Comparison of ENCODE assay signal across 9 cellular contexts in genomic region chr12:122094735-122095561, GRCh38. TPM values are rescaled to one million over a fixed set of nuclear protein-coding genes. Genes with fewer than 3 reads are reported as not detected.
A peak's percentile ranks its signal among the peaks of the same experiment; 100 is the strongest.
DNase-seq lines count a peak whose midpoint lies in the region; ATAC-seq and TF ChIP-seq lines count a peak whose summit lies in the region.
"Had no signal": no experiment of that assay in that cellular context is flagged by ENCODE, and none has a peak within 500 bp of the region (broad histone marks: within the 10 kb centered on the region; RNA-seq: fewer than 3 reads in every experiment).

No MANE protein-coding gene starts in this region.

- peak overlapping the region in 1 of 2 experiments; percentile 96 for H3K14ac ChIP-seq in mesenchymal stem cell (ENCODE audit: low read length in 2 of 2)

- POLR2A ChIA-PET in HCT116 (lab: Charles Lee), result no interaction called here

- peaks cover 0 to 5% of the 10 kb centered on the region in 2 experiments; a peak in 1 of 4 replicates for H3K36me3 ChIP-seq in HCT116 (ENCODE audit: control insufficient read depth in 1 of 2, insufficient read depth in 2 of 2, low read length in 2 of 2)
- peaks cover 0 to under 1% of the 10 kb centered on the region in 2 experiments for H3K36me3 ChIP-seq in mesenchymal stem cell (ENCODE audit: control insufficient read depth in 1 of 2, insufficient read depth in 2 of 2, low read depth in 1 of 2, low read length in 2 of 2)

- peak overlapping the region; percentile 40; the same call in 1 of the 2 replicates for H3K27ac ChIP-seq in HCT116 (ENCODE audit: low read depth, low read length)
- H3K27ac ChIP-seq in angular gyrus (ENCODE audit: low read depth, low read length), result peak overlapping the region; percentile 25
- peak overlapping the region; percentile 37 for H3K27ac ChIP-seq in mesenchymal stem cell (ENCODE audit: low read length, poor library complexity, severe bottlenecking)

- H3K4me1 ChIP-seq in HCT116 (ENCODE audit: control insufficient read depth in 1 of 2, insufficient read depth in 2 of 2, low read length in 2 of 2) (peaks cover 10 to 27% of the 10 kb centered on the region in 2 experiments; a peak in 2 of 4 replicates), mesenchymal stem cell (ENCODE audit: control insufficient read depth, insufficient read depth, low read depth, low read length) (peaks cover 57% of the 10 kb centered on the region)

- peak overlapping the region; percentile 23 to 72 for H2BK12ac ChIP-seq in mesenchymal stem cell (ENCODE audit: low read length in 2 of 2)

- peaks cover 97% of the 10 kb centered on the region for H3K79me2 ChIP-seq in HCT116 (ENCODE audit: insufficient read depth, low read length)

- H2AFZ ChIP-seq in HCT116 (ENCODE audit: low read depth, low read length, poor library complexity, severe bottlenecking) (no peak overlapping the region), mesenchymal stem cell (ENCODE audit: low read depth, low read length) (no peak overlapping the region)

- H3K9me2 ChIP-seq in HCT116 (ENCODE audit: insufficient read depth), result no peaks in the 10 kb centered on the region

- no peak for ATAC-seq in HCT116

- in situ Hi-C loops in ACHN (cut with HindIII; ENCODE audit: low pct_ligation_motif_present, low pct_unique_long_range_greater_than_20kb, low sequenced_read_pairs), result no loop called here

- WGBS in mesenchymal stem cell, result 86% methylated on average over 6 of the region's 10 CpGs

- peak overlapping the region; percentile 45 to 55 for H3K18ac ChIP-seq in mesenchymal stem cell (ENCODE audit: low read depth in 1 of 2, low read length in 2 of 2)

- TF ChIP-seq CTCF in HCT116 (IDR thresholded peaks at IDR 0.05 in 2 of 3, conservative IDR thresholded peaks at IDR 0.05 in 1 of 3; ENCODE audit: borderline replicate concordance in 1 of 3, insufficient read depth in 1 of 3, low read depth in 2 of 3, low read length in 2 of 3), result no peak

- no TSS peak for BruUV-seq in HCT116 (replicated peaks; lab: Mats Ljungman, UMichigan)

- peaks cover 0 to 4% of the 10 kb centered on the region in 2 experiments; a peak in 1 of 4 replicates for H3K9me3 ChIP-seq in HCT116 (ENCODE audit: control insufficient read depth in 1 of 2, insufficient read depth in 1 of 2, low read depth in 1 of 2, low read length in 2 of 2)
- no peaks in the 10 kb centered on the region for H3K9me3 ChIP-seq in mesenchymal stem cell (ENCODE audit: control insufficient read depth, low read length)

- H3K4me3 ChIP-seq in HCT116 (replicated peaks in 1 of 2; ENCODE audit: low read depth in 1 of 2, low read length in 2 of 2) (no peak overlapping the region), mesenchymal stem cell (ENCODE audit: insufficient read depth in 1 of 2, low read depth in 1 of 2, low read length in 2 of 2) (no peak overlapping the region)

- peak; percentile 37 for DNase-seq in ACHN
- DNase-seq in HCT116 (ENCODE audit: low read depth, low spot score), result no peak
- DNase-seq in mesenchymal stem cell, result peak; percentile 58
- no peak for DNase-seq in NCI-H1436 treated with DMSO at 0.1 percent for 48 hours (lab: John Stamatoyannopoulos, UW)
- DNase-seq in activated CD4-positive, alpha-beta T cell treated with anti-CD3 and anti-CD28 coated beads for 1 hour, result no peak
- DNase-seq in NCI-H1930 (lab: John Stamatoyannopoulos, UW), result no peak
- DNase-seq in activated effector memory CD4-positive, alpha-beta T cell treated with anti-CD3 and anti-CD28 coated beads, Interleukin-2, amount 50 U/mL, for 16 hours, result no peak
- DNase-seq: activated CD4-positive, alpha-beta T cell treated with anti-CD3 and anti-CD28 coated beads for 4 hours had no signal

- no peak for TF ChIP-seq RAD21 in HCT116 (IDR thresholded peaks at IDR 0.05; ENCODE audit: low read depth)

- no peak overlapping the region for H3K4me2 ChIP-seq in HCT116 (ENCODE audit: low read length)
- H3K4me2 ChIP-seq in mesenchymal stem cell (ENCODE audit: low read length, poor library complexity, severe bottlenecking), result no peak overlapping the region

- H2BK15ac ChIP-seq in mesenchymal stem cell (ENCODE audit: low read depth, poor library complexity, severe bottlenecking), result peak overlapping the region; percentile 44

- H4K91ac ChIP-seq in mesenchymal stem cell (ENCODE audit: low read length), result peak overlapping the region; percentile 95

- peak overlapping the region; percentile 66 for H2AK5ac ChIP-seq in mesenchymal stem cell (ENCODE audit: low read length, severe bottlenecking)

- 0 out of 2 replicates have a peak, but pooled peaks cover 7% of the 10 kb centered on the region for H4K20me1 ChIP-seq in HCT116 (ENCODE audit: insufficient read depth)

- peak overlapping the region in 1 of 2 experiments; percentile 20 for H3K4ac ChIP-seq in mesenchymal stem cell (ENCODE audit: low read depth in 1 of 2, low read length in 2 of 2)

- H4K8ac ChIP-seq in mesenchymal stem cell (ENCODE audit: low read length), result peak overlapping the region; percentile 80

- RAD21 ChIA-PET in HCT116 (lab: Charles Lee; ENCODE audit: low non-redundant PET in 1 of 2, low total read pairs in 2 of 2, uncharacterized antibody in 2 of 2, unreplicated experiment in 2 of 2), result no interaction called here

- H3K27me3 ChIP-seq in HCT116 (ENCODE audit: insufficient read depth, low read length) (no peaks in the 10 kb centered on the region), mesenchymal stem cell (ENCODE audit: control insufficient read depth in 1 of 2, insufficient read depth in 1 of 2, low read length in 2 of 2) (no peaks in the 10 kb centered on the region)

- intact Hi-C loops in HCT116 (cut with micrococcal nuclease), result no loop called here

- H2BK120ac ChIP-seq in mesenchymal stem cell (ENCODE audit: low read depth, low read length), result no peak overlapping the region

- no peak overlapping the region for H3K9ac ChIP-seq in HCT116 (ENCODE audit: low read length)
- H3K9ac ChIP-seq in mesenchymal stem cell (ENCODE audit: low read length), result no peak overlapping the region

- H3K79me1 ChIP-seq in mesenchymal stem cell (replicated peaks; ENCODE audit: low read length, poor library complexity, severe bottlenecking), result peaks cover 11% of the 10 kb centered on the region

- no peak overlapping the region for H2BK5ac ChIP-seq in mesenchymal stem cell (ENCODE audit: low read depth, low read length, poor library complexity, severe bottlenecking)

- CTCF ChIA-PET in HCT116 (lab: Charles Lee), result no interaction called here

- no peak for TF ChIP-seq POLR2A in HCT116 (IDR thresholded peaks at IDR 0.05; ENCODE audit: borderline replicate concordance, extremely low read depth, insufficient read depth, insufficient read length)

- H3K23ac ChIP-seq in mesenchymal stem cell (ENCODE audit: low read length in 2 of 2), result no peak overlapping the region

TF ChIP-seq in HCT116, 20 proteins besides CTCF, POLR2A, EP300 and RAD21 (continues in another document):
- TF ChIP-seq SIN3A (IDR thresholded peaks at IDR 0.05; ENCODE audit: low read depth) (no peak), EZH2phosphoT487 (IDR thresholded peaks at IDR 0.05; ENCODE audit: borderline replicate concordance) (no peak), ZFX (IDR thresholded peaks at IDR 0.05) (no peak), EGR1 (IDR thresholded peaks at IDR 0.05; ENCODE audit: low read depth) (no peak), YY1 (IDR thresholded peaks at IDR 0.05; ENCODE audit: extremely low read depth, insufficient replicate concordance, low read depth, low read length) (no peak), CEBPB (IDR thresholded peaks at IDR 0.05; ENCODE audit: low read depth) (no peak), SRF (IDR thresholded peaks at IDR 0.05; ENCODE audit: low read depth) (no peak), EZH2 (IDR thresholded peaks at IDR 0.05) (no peak), TCF7L2 (IDR thresholded peaks at IDR 0.05; ENCODE audit: borderline replicate concordance, extremely low read depth, insufficient read depth, insufficient read length) (no peak), FOSL1 (IDR thresholded peaks at IDR 0.05; ENCODE audit: low read depth) (no peak), SP1 (IDR thresholded peaks at IDR 0.05; ENCODE audit: low read depth) (no peak), ZNF274 (IDR thresholded peaks at IDR 0.05; ENCODE audit: low read depth, low read length) (no peak), POLR2AphosphoS5 (IDR thresholded peaks at IDR 0.05; ENCODE audit: low read depth, low read length) (no peak)
- TF ChIP-seq, protein P1, sequence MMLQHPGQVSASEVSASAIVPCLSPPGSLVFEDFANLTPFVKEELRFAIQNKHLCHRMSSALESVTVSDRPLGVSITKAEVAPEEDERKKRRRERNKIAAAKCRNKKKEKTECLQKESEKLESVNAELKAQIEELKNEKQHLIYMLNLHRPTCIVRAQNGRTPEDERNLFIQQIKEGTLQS (IDR thresholded peaks at IDR 0.05), result no peak
- TF ChIP-seq, protein P2, sequence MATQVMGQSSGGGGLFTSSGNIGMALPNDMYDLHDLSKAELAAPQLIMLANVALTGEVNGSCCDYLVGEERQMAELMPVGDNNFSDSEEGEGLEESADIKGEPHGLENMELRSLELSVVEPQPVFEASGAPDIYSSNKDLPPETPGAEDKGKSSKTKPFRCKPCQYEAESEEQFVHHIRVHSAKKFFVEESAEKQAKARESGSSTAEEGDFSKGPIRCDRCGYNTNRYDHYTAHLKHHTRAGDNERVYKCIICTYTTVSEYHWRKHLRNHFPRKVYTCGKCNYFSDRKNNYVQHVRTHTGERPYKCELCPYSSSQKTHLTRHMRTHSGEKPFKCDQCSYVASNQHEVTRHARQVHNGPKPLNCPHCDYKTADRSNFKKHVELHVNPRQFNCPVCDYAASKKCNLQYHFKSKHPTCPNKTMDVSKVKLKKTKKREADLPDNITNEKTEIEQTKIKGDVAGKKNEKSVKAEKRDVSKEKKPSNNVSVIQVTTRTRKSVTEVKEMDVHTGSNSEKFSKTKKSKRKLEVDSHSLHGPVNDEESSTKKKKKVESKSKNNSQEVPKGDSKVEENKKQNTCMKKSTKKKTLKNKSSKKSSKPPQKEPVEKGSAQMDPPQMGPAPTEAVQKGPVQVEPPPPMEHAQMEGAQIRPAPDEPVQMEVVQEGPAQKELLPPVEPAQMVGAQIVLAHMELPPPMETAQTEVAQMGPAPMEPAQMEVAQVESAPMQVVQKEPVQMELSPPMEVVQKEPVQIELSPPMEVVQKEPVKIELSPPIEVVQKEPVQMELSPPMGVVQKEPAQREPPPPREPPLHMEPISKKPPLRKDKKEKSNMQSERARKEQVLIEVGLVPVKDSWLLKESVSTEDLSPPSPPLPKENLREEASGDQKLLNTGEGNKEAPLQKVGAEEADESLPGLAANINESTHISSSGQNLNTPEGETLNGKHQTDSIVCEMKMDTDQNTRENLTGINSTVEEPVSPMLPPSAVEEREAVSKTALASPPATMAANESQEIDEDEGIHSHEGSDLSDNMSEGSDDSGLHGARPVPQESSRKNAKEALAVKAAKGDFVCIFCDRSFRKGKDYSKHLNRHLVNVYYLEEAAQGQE (IDR thresholded peaks at IDR 0.05; ENCODE audit: low read depth), result no peak
- TF ChIP-seq, protein P3, sequence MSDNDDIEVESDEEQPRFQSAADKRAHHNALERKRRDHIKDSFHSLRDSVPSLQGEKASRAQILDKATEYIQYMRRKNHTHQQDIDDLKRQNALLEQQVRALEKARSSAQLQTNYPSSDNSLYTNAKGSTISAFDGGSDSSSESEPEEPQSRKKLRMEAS (IDR thresholded peaks at IDR 0.05), result no peak

RNA-seq across cellular contexts. Expression of gene MLXIP, which starts 16.4 kb away (rescaled TPM):
- 46.3 TPM for total RNA-seq in HCT116 (2021; ENCODE audit: unreplicated experiment)
- 26.2 and 26.3 TPM in 2 replicates for polyA plus RNA-seq in HCT116 (2012)
- polyA plus RNA-seq in mesenchymal stem cell (2013, experiment 1 of 2), result 61.2 TPM
- polyA plus RNA-seq in mesenchymal stem cell (2013, experiment 2 of 2), result 58.9 TPM

Comparison
In these comparisons a context has a peak if more than half of its experiments do, and no peak if none do; other contexts are left out.
1. DNase-seq: peak in ACHN (single experiment) and mesenchymal stem cell (single experiment); none in HCT116 (single experiment), NCI-H1436 treated with DMSO at 0.1 percent for 48 hours (single experiment), activated CD4-positive, alpha-beta T cell treated with anti-CD3 and anti-CD28 coated beads for 1 hour (single experiment), NCI-H1930 (0 of 2) and activated effector memory CD4-positive, alpha-beta T cell treated with anti-CD3 and anti-CD28 coated beads, Interleukin-2, amount 50 U/mL, for 16 hours (single experiment).
2. Peak in every context shown above with its lines, with median percentiles within 50 percentile points of each other: H3K27ac ChIP-seq.